Comparison of ENCODE assay signal across 1 cellular context in the genomic region with DNA sequence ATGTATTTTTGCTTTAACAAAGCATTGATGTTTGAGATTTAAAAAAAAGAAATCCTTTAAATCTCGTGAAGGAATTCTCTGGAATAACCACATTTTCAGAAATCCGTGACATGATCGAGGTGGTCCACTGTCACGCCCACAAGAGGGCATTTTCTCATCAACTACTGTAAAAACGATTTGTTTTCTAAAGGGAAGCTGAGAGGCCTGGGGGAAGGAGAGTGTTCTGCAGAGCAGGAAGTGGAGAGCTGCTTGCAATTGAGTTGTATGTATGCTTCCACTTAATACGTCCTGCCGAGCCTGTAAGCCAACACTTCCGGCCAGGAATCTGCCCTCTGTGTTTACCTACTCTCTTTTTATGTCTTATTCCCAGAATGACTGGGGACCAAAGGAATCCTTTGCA.
TF ChIP-seq lines count a peak whose summit lies in the region.

No MANE protein-coding gene starts in this region.

TF ChIP-seq in GM12878, 131 proteins besides CTCF, POLR2A, EP300 and RAD21 (continued from another document):
- TF ChIP-seq, protein P1, sequence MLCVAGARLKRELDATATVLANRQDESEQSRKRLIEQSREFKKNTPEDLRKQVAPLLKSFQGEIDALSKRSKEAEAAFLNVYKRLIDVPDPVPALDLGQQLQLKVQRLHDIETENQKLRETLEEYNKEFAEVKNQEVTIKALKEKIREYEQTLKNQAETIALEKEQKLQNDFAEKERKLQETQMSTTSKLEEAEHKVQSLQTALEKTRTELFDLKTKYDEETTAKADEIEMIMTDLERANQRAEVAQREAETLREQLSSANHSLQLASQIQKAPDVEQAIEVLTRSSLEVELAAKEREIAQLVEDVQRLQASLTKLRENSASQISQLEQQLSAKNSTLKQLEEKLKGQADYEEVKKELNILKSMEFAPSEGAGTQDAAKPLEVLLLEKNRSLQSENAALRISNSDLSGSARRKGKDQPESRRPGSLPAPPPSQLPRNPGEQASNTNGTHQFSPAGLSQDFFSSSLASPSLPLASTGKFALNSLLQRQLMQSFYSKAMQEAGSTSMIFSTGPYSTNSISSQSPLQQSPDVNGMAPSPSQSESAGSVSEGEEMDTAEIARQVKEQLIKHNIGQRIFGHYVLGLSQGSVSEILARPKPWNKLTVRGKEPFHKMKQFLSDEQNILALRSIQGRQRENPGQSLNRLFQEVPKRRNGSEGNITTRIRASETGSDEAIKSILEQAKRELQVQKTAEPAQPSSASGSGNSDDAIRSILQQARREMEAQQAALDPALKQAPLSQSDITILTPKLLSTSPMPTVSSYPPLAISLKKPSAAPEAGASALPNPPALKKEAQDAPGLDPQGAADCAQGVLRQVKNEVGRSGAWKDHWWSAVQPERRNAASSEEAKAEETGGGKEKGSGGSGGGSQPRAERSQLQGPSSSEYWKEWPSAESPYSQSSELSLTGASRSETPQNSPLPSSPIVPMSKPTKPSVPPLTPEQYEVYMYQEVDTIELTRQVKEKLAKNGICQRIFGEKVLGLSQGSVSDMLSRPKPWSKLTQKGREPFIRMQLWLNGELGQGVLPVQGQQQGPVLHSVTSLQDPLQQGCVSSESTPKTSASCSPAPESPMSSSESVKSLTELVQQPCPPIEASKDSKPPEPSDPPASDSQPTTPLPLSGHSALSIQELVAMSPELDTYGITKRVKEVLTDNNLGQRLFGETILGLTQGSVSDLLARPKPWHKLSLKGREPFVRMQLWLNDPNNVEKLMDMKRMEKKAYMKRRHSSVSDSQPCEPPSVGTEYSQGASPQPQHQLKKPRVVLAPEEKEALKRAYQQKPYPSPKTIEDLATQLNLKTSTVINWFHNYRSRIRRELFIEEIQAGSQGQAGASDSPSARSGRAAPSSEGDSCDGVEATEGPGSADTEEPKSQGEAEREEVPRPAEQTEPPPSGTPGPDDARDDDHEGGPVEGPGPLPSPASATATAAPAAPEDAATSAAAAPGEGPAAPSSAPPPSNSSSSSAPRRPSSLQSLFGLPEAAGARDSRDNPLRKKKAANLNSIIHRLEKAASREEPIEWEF (IDR thresholded peaks at IDR 0.05; ENCODE audit: insufficient replicate concordance, low read depth, low read length), result no peak
- peak; percentile 64 for TF ChIP-seq GABPA (IDR thresholded peaks at IDR 0.05; ENCODE audit: low read depth)
- TF ChIP-seq, protein P2, sequence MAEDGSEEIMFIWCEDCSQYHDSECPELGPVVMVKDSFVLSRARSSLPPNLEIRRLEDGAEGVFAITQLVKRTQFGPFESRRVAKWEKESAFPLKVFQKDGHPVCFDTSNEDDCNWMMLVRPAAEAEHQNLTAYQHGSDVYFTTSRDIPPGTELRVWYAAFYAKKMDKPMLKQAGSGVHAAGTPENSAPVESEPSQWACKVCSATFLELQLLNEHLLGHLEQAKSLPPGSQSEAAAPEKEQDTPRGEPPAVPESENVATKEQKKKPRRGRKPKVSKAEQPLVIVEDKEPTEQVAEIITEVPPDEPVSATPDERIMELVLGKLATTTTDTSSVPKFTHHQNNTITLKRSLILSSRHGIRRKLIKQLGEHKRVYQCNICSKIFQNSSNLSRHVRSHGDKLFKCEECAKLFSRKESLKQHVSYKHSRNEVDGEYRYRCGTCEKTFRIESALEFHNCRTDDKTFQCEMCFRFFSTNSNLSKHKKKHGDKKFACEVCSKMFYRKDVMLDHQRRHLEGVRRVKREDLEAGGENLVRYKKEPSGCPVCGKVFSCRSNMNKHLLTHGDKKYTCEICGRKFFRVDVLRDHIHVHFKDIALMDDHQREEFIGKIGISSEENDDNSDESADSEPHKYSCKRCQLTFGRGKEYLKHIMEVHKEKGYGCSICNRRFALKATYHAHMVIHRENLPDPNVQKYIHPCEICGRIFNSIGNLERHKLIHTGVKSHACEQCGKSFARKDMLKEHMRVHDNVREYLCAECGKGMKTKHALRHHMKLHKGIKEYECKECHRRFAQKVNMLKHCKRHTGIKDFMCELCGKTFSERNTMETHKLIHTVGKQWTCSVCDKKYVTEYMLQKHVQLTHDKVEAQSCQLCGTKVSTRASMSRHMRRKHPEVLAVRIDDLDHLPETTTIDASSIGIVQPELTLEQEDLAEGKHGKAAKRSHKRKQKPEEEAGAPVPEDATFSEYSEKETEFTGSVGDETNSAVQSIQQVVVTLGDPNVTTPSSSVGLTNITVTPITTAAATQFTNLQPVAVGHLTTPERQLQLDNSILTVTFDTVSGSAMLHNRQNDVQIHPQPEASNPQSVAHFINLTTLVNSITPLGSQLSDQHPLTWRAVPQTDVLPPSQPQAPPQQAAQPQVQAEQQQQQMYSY (CRISPR knock-in tag; IDR thresholded peaks at IDR 0.05), result no peak
- peak; percentile 35; the same call in 1 of the 2 replicates for TF ChIP-seq SMC3 (IDR thresholded peaks at IDR 0.05; ENCODE audit: borderline replicate concordance, low read length)
- TF ChIP-seq KAT2A (conservative IDR thresholded peaks at IDR 0.05; ENCODE audit: control insufficient read depth, low read depth, low read length), result no peak
